Comparison of ENCODE assay signal across 8 cellular contexts in genomic region chr1:151534662-151535278, GRCh38. TPM values are rescaled to one million over a fixed set of nuclear protein-coding genes. Genes with fewer than 3 reads are reported as not detected.
DNase-seq lines count a peak whose midpoint lies in the region; ATAC-seq, FAIRE-seq and TF ChIP-seq lines count a peak whose summit lies in the region.

No MANE protein-coding gene starts in this region.

- H3K4me3 ChIP-seq in MM.1S (ENCODE audit: low read length) (no peak overlapping the region), heart left ventricle (no peak overlapping the region), neuronal stem cell (ENCODE audit: low read length in 2 of 2) (no peak overlapping the region)

- no peak overlapping the region for H2BK15ac ChIP-seq in neuronal stem cell (ENCODE audit: low read length)

- no peak for TF ChIP-seq POLR2A in heart left ventricle (IDR thresholded peaks at IDR 0.05)

- no peaks in the 10 kb centered on the region for H4K20me1 ChIP-seq in MM.1S (ENCODE audit: insufficient read depth, low read length)

- H3K27me3 ChIP-seq in MM.1S (replicated peaks; ENCODE audit: insufficient read depth, low read length) (no peaks in the 10 kb centered on the region), heart left ventricle (no peaks in the 10 kb centered on the region), neuronal stem cell (ENCODE audit: control insufficient read depth in 3 of 3, insufficient read depth in 3 of 3, low read depth in 1 of 3, low read length in 3 of 3) (no peaks in the 10 kb centered on the region)

- 62 to 68% (median 65%) methylated on average over 12 of the region's 12 CpGs for WGBS in heart left ventricle, 4 donors
- no CpG with 5 or more reads among the region's 12 CpGs for WGBS in neuronal stem cell (ENCODE audit: extremely low coverage in 2 of 2, insufficient read length in 2 of 2, insufficient replicate concordance in 1 of 2), 2 donors

- H3K79me1 ChIP-seq in neuronal stem cell (ENCODE audit: low read depth, low read length), result no peaks in the 10 kb centered on the region

- H3K4me2 ChIP-seq in MM.1S (ENCODE audit: low read depth, low read length), result no peak overlapping the region
- no peak overlapping the region for H3K4me2 ChIP-seq in neuronal stem cell (ENCODE audit: insufficient read depth, low read length, poor library complexity, severe bottlenecking)

- H3F3A ChIP-seq in MM.1S (ENCODE audit: insufficient read depth, low read length), result peaks cover 7% of the 10 kb centered on the region

- no peak overlapping the region for H2BK12ac ChIP-seq in neuronal stem cell (ENCODE audit: low read length)

- H2BK120ac ChIP-seq in neuronal stem cell (ENCODE audit: low read depth, low read length), result no peak overlapping the region

- ATAC-seq in heart left ventricle (peak; percentile 68 to 75 (median 70)), sciatic nerve (peak; percentile 69), GM19324 (IDR thresholded peaks at IDR 0.05; ENCODE audit: low FRiP score, unreplicated experiment) (no peak)

- H3K4ac ChIP-seq in neuronal stem cell (ENCODE audit: low read length), result no peak overlapping the region

- no peak overlapping the region for H3K14ac ChIP-seq in neuronal stem cell (ENCODE audit: low read length)

- no peak overlapping the region for H4K8ac ChIP-seq in neuronal stem cell (ENCODE audit: low read depth, low read length)

- no peak overlapping the region for H3K23ac ChIP-seq in neuronal stem cell (ENCODE audit: low read depth, low read length, poor library complexity)

- H2AFZ ChIP-seq in MM.1S (ENCODE audit: low read length) (no peak overlapping the region), neuronal stem cell (ENCODE audit: low read length) (no peak overlapping the region)

- peak; percentile 82 for FAIRE-seq in G401.6 (lab: Jason Lieb, UNC)

- H3K9me2 ChIP-seq in MM.1S (replicated peaks; ENCODE audit: insufficient read depth, low read length), result no peaks in the 10 kb centered on the region

- H3K4me1 ChIP-seq in MM.1S (ENCODE audit: low read length), result peaks cover 8% of the 10 kb centered on the region
- peaks cover 0 to 8% (median 6%) of the 10 kb centered on the region in 12 donors for H3K4me1 ChIP-seq in heart left ventricle
- H3K4me1 ChIP-seq in neuronal stem cell (ENCODE audit: control insufficient read depth in 2 of 2, insufficient read depth in 1 of 2, low read depth in 1 of 2, low read length in 2 of 2), result peaks cover 5 to 17% of the 10 kb centered on the region in 2 donors

- no peak overlapping the region for H2AK5ac ChIP-seq in neuronal stem cell (ENCODE audit: low read depth, low read length)

- peak; percentile 82 for DNase-seq in MM.1S
- DNase-seq in T follicular helper cell (ENCODE audit: low read depth), result peak; percentile 58
- peak; percentile 49 for DNase-seq in activated naive CD8-positive, alpha-beta T cell treated with anti-CD3 and anti-CD28 coated beads, Interleukin-2, amount 50 U/mL, for 16 hours (ENCODE audit: low read depth, low spot score)
- peak; percentile 65 to 88 (median 75) for DNase-seq in heart left ventricle
- peak; percentile 90 for DNase-seq in sciatic nerve (ENCODE audit: low spot score)
- DNase-seq in neuronal stem cell (ENCODE audit: low spot score), result no peak

- intact Hi-C loops in heart left ventricle (cut with DNase I) (loop anchor here (1.0 to 10.0 kb wide), 8 partner anchors 90 to 300 kb away; partner anchors contain the start of genes C2CD4D (in 4 of the 10) and RORC (in 4 of the 10)), sciatic nerve (cut with DNase I) (no loop called here)

- H3K36me3 ChIP-seq in MM.1S (replicated peaks; ENCODE audit: insufficient read depth, low read length) (no peaks in the 10 kb centered on the region), heart left ventricle (no peaks in the 10 kb centered on the region), neuronal stem cell (replicated peaks in 1 of 2; ENCODE audit: control insufficient read depth in 2 of 2, insufficient read depth in 2 of 2, low read length in 2 of 2) (peaks cover 0 to 10% of the 10 kb centered on the region in 2 donors)

- H3K79me2 ChIP-seq in MM.1S (ENCODE audit: low read length), result no peaks in the 10 kb centered on the region

- TF ChIP-seq CTCF in MM.1S (IDR thresholded peaks at IDR 0.05; ENCODE audit: low read length) (peak; percentile 99), heart left ventricle (IDR thresholded peaks at IDR 0.05) (peak; percentile 67 to 92 (median 80))

- H3K9ac ChIP-seq in MM.1S (ENCODE audit: low read length) (no peak overlapping the region), neuronal stem cell (ENCODE audit: low read depth, low read length, poor library complexity) (no peak overlapping the region)

- no peak overlapping the region for H3K27ac ChIP-seq in MM.1S (ENCODE audit: low read length)
- H3K27ac ChIP-seq in heart left ventricle, result no peak overlapping the region
- H3K27ac ChIP-seq in neuronal stem cell (replicated peaks; ENCODE audit: low read length), result no peak overlapping the region

- no peak overlapping the region for H3K18ac ChIP-seq in neuronal stem cell (ENCODE audit: low read length)

- H2BK5ac ChIP-seq in neuronal stem cell (ENCODE audit: low read length), result no peak overlapping the region

- H3K9me3 ChIP-seq in MM.1S (replicated peaks; ENCODE audit: insufficient read depth, low read length) (no peaks in the 10 kb centered on the region), heart left ventricle (no peaks in the 10 kb centered on the region), neuronal stem cell (replicated peaks in 1 of 2; ENCODE audit: control insufficient read depth in 2 of 2, insufficient read depth in 1 of 2, low read depth in 1 of 2, low read length in 2 of 2) (no peaks in the 10 kb centered on the region)

- no peak overlapping the region for H4K91ac ChIP-seq in neuronal stem cell (ENCODE audit: low read depth, low read length, poor library complexity)

RNA-seq across cellular contexts. Expression of gene TUFT1, which starts 5.3 kb away (rescaled TPM):
- total RNA-seq in heart left ventricle (10 to 100 TPM in 1 of 9 donors, 1 to 10 TPM in 8; 2.1 to 13.6 (median 4.3) TPM), sciatic nerve (3.2 TPM)
- polyA plus RNA-seq in heart left ventricle, result 1 to 10 TPM; 2.4 to 5.0 TPM
- 8.1 TPM for polyA plus RNA-seq in neuronal stem cell (2013, experiment 1 of 2)
- polyA plus RNA-seq in neuronal stem cell (2013, experiment 2 of 2), result 8.3 TPM

RNA-seq across cellular contexts. Expression of gene CGN, which starts 23.6 kb away (rescaled TPM):
- total RNA-seq in heart left ventricle, result 10 to 100 TPM in 1 of 9 donors, under 1 TPM in 4, not detected in 4; 0.09 to 21.0 (median 0.29) TPM
- polyA plus RNA-seq in heart left ventricle, result under 1 TPM; 0.08 to 0.18 TPM
- total RNA-seq in sciatic nerve, result 2.0 TPM
- 5.6 TPM for polyA plus RNA-seq in neuronal stem cell (2013, experiment 1 of 2)
- polyA plus RNA-seq in neuronal stem cell (2013, experiment 2 of 2), result 5.6 TPM
